1 cellular context compared by ENCODE assay signal in the genomic region with DNA sequence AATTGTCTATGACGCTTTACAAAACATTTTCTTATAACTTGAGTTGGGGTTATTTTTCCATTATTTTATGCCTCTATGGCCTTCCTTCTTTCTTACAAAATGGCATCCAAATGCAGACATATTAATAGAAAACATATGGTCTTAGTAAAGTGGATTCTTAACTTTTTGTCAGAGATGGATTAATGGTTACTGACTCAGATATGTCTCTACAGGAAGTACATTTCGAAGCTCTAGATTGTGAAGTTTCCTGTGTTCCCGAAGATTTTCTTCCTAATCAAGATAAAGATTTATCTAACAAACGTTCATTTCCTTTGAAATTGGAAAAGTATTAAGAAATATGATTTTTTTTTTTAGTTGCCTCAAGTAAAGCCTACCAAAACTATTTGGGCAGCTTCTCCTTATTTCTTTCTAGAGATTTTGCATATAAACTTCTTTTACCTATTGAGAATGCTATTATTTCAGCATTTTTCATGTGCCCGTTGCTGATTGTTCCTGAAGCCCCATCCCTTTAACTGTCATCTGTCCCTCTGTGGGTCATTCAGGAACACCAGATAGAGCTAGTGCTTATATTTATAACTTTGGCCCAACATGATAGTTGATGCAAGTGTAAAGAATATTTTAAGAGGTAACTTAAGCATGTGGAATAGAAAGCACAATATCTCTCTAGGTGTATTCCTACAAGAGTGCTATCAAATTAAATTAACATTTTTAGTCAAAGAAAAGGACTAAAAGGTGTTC.
TF ChIP-seq lines count a peak whose summit lies in the region.

No MANE protein-coding gene starts in this region.

TF ChIP-seq in SK-N-SH, 30 proteins besides CTCF, POLR2A, EP300 and RAD21 (continued from another document):
- TF ChIP-seq, protein P1, sequence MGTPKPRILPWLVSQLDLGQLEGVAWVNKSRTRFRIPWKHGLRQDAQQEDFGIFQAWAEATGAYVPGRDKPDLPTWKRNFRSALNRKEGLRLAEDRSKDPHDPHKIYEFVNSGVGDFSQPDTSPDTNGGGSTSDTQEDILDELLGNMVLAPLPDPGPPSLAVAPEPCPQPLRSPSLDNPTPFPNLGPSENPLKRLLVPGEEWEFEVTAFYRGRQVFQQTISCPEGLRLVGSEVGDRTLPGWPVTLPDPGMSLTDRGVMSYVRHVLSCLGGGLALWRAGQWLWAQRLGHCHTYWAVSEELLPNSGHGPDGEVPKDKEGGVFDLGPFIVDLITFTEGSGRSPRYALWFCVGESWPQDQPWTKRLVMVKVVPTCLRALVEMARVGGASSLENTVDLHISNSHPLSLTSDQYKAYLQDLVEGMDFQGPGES (IDR thresholded peaks at IDR 0.05; ENCODE audit: low read depth, low read length), result no peak
- TF ChIP-seq FOXJ3 (CRISPR knock-in tag; IDR thresholded peaks at IDR 0.05) (no peak), YY1 (IDR thresholded peaks at IDR 0.05; ENCODE audit: low read depth) (peak; percentile 86), MXI1 (IDR thresholded peaks at IDR 0.05; ENCODE audit: low read depth, low read length) (no peak), NRF1 (IDR thresholded peaks at IDR 0.05; ENCODE audit: low read depth, low read length) (no peak), MEF2A (IDR thresholded peaks at IDR 0.05; ENCODE audit: borderline replicate concordance, low read depth) (peak; percentile 76)
- TF ChIP-seq, protein P2, sequence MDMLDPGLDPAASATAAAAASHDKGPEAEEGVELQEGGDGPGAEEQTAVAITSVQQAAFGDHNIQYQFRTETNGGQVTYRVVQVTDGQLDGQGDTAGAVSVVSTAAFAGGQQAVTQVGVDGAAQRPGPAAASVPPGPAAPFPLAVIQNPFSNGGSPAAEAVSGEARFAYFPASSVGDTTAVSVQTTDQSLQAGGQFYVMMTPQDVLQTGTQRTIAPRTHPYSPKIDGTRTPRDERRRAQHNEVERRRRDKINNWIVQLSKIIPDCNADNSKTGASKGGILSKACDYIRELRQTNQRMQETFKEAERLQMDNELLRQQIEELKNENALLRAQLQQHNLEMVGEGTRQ (IDR thresholded peaks at IDR 0.05; ENCODE audit: borderline replicate concordance, low read depth, low read length), result no peak
- TF ChIP-seq, protein P3, sequence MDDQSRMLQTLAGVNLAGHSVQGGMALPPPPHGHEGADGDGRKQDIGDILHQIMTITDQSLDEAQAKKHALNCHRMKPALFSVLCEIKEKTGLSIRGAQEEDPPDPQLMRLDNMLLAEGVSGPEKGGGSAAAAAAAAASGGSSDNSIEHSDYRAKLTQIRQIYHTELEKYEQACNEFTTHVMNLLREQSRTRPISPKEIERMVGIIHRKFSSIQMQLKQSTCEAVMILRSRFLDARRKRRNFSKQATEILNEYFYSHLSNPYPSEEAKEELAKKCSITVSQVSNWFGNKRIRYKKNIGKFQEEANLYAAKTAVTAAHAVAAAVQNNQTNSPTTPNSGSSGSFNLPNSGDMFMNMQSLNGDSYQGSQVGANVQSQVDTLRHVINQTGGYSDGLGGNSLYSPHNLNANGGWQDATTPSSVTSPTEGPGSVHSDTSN (IDR thresholded peaks at IDR 0.05), result peak; percentile 98
- TF ChIP-seq, protein P4, sequence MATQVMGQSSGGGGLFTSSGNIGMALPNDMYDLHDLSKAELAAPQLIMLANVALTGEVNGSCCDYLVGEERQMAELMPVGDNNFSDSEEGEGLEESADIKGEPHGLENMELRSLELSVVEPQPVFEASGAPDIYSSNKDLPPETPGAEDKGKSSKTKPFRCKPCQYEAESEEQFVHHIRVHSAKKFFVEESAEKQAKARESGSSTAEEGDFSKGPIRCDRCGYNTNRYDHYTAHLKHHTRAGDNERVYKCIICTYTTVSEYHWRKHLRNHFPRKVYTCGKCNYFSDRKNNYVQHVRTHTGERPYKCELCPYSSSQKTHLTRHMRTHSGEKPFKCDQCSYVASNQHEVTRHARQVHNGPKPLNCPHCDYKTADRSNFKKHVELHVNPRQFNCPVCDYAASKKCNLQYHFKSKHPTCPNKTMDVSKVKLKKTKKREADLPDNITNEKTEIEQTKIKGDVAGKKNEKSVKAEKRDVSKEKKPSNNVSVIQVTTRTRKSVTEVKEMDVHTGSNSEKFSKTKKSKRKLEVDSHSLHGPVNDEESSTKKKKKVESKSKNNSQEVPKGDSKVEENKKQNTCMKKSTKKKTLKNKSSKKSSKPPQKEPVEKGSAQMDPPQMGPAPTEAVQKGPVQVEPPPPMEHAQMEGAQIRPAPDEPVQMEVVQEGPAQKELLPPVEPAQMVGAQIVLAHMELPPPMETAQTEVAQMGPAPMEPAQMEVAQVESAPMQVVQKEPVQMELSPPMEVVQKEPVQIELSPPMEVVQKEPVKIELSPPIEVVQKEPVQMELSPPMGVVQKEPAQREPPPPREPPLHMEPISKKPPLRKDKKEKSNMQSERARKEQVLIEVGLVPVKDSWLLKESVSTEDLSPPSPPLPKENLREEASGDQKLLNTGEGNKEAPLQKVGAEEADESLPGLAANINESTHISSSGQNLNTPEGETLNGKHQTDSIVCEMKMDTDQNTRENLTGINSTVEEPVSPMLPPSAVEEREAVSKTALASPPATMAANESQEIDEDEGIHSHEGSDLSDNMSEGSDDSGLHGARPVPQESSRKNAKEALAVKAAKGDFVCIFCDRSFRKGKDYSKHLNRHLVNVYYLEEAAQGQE (IDR thresholded peaks at IDR 0.05; ENCODE audit: low read depth, low read length), result no peak
TF ChIP-seq in SK-N-SH: peak in this region for 14.
